14 cellular contexts compared by ENCODE assay signal in genomic region chr16:31706318-31706717, GRCh38.
DNase-seq lines count a peak whose midpoint lies in the region; ATAC-seq and TF ChIP-seq lines count a peak whose summit lies in the region.
"Had no signal": no experiment of that assay in that cellular context is flagged by ENCODE, and none has a peak within 500 bp of the region (broad histone marks: within the 10 kb centered on the region; RNA-seq: fewer than 3 reads in every experiment).

No MANE protein-coding gene starts in this region.

- peaks cover 62% of the 10 kb centered on the region for H3K36me3 Mint-ChIP-seq in activated CD8-positive, alpha-beta T cell treated with anti-CD3 and anti-CD28 coated beads for 36 hours (ENCODE audit: low read depth)
- peaks cover 68% of the 10 kb centered on the region for H3K36me3 Mint-ChIP-seq in activated CD8-positive, alpha-beta T cell treated with anti-CD3 and anti-CD28 coated beads, Interleukin-2, amount 10 ng/mL, durations not matched to agents 7 days and 5 days (ENCODE audit: low read depth)

- H3K14ac ChIP-seq in neuronal stem cell (ENCODE audit: low read length): no peak overlapping the region

- no peak overlapping the region for H3K4ac ChIP-seq in neuronal stem cell (ENCODE audit: low read length)

- H3K27ac Mint-ChIP-seq in activated CD8-positive, alpha-beta T cell treated with anti-CD3 and anti-CD28 coated beads for 36 hours: peak overlapping the region; percentile 25
- H3K27ac Mint-ChIP-seq in activated CD8-positive, alpha-beta T cell treated with anti-CD3 and anti-CD28 coated beads, Interleukin-2, amount 10 ng/mL, durations not matched to agents 7 days and 5 days: no peak overlapping the region
- H3K27ac Mint-ChIP-seq in stimulated activated naive CD8-positive, alpha-beta T cell treated with anti-CD3 and anti-CD28 coated beads, Interleukin-15, amount 100 ng/mL, for 72 hours: peak overlapping the region in 1 of 2 donors; percentile 86
- H3K27ac Mint-ChIP-seq: CD4-positive, CD25-positive, alpha-beta regulatory T cell; H9 had no signal

- H3K27ac ChIP-seq in neuronal stem cell (replicated peaks; ENCODE audit: low read length): no peak overlapping the region
- H3K27ac ChIP-seq: BLaER1 treated with 17β-estradiol and CSF1 and Interleukin-3, amounts not matched to agents 10 nM and 100 nM had no signal

- peaks cover 0 to 3% of the 10 kb centered on the region in 2 donors for H3K4me1 ChIP-seq in neuronal stem cell (ENCODE audit: control insufficient read depth in 2 of 2, insufficient read depth in 1 of 2, low read depth in 1 of 2, low read length in 2 of 2)

- peaks cover 32% of the 10 kb centered on the region for H3K4me1 Mint-ChIP-seq in activated CD8-positive, alpha-beta T cell treated with anti-CD3 and anti-CD28 coated beads for 36 hours (ENCODE audit: low read depth)
- peaks cover 42% of the 10 kb centered on the region for H3K4me1 Mint-ChIP-seq in activated CD8-positive, alpha-beta T cell treated with anti-CD3 and anti-CD28 coated beads, Interleukin-2, amount 10 ng/mL, durations not matched to agents 7 days and 5 days (ENCODE audit: low read depth)
- peaks cover 88% of the 10 kb centered on the region for H3K4me1 Mint-ChIP-seq in stimulated activated naive CD8-positive, alpha-beta T cell treated with anti-CD3 and anti-CD28 coated beads, Interleukin-15, amount 100 ng/mL, for 72 hours

- H3K9me3 ChIP-seq in neuronal stem cell (replicated peaks in 1 of 2; ENCODE audit: control insufficient read depth in 2 of 2, insufficient read depth in 1 of 2, low read depth in 1 of 2, low read length in 2 of 2): no peaks in the 10 kb centered on the region
- H3K9me3 ChIP-seq: BLaER1 treated with 17β-estradiol and CSF1 and Interleukin-3, amounts not matched to agents 10 nM and 100 nM had no signal

- no peak for DNase-seq in activated CD8-positive, alpha-beta T cell treated with anti-CD3 and anti-CD28 coated beads for 36 hours
- DNase-seq in activated CD8-positive, alpha-beta T cell treated with anti-CD3 and anti-CD28 coated beads, Interleukin-2, amount 10 ng/mL, durations not matched to agents 7 days and 5 days: no peak
- peak; percentile 1 for DNase-seq in AG20443 (ENCODE audit: low spot score)
- peak; percentile 1 for DNase-seq in RPMI8226
- DNase-seq in neuronal stem cell (ENCODE audit: low spot score): no peak
- DNase-seq in stimulated activated naive CD8-positive, alpha-beta T cell treated with anti-CD3 and anti-CD28 coated beads, Interleukin-15, amount 100 ng/mL, for 72 hours: no peak
- no peak for DNase-seq in GM19240 (ENCODE audit: insufficient read length, low spot score)
- DNase-seq: 8988T; Calu3; CD4-positive, CD25-positive, alpha-beta regulatory T cell; DMS 273 treated with DMSO at 0.1 percent for 48 hours; GOT3; H9 had no signal

- H2AFZ ChIP-seq in neuronal stem cell (ENCODE audit: low read length): no peak overlapping the region

- H3K27me3 Mint-ChIP-seq in activated CD8-positive, alpha-beta T cell treated with anti-CD3 and anti-CD28 coated beads for 36 hours: no peaks in the 10 kb centered on the region
- H3K27me3 Mint-ChIP-seq in activated CD8-positive, alpha-beta T cell treated with anti-CD3 and anti-CD28 coated beads, Interleukin-2, amount 10 ng/mL, durations not matched to agents 7 days and 5 days (ENCODE audit: low read depth): no peaks in the 10 kb centered on the region
- no peaks in the 10 kb centered on the region for H3K27me3 Mint-ChIP-seq in stimulated activated naive CD8-positive, alpha-beta T cell treated with anti-CD3 and anti-CD28 coated beads, Interleukin-15, amount 100 ng/mL, for 72 hours
- H3K27me3 Mint-ChIP-seq: CD4-positive, CD25-positive, alpha-beta regulatory T cell had no signal

- no peak overlapping the region for H3K18ac ChIP-seq in neuronal stem cell (ENCODE audit: low read length)

- TF ChIP-seq CTCF in activated CD8-positive, alpha-beta T cell treated with anti-CD3 and anti-CD28 coated beads for 36 hours (IDR thresholded peaks at IDR 0.05): no peak

- no peak overlapping the region for H2AK5ac ChIP-seq in neuronal stem cell (ENCODE audit: low read depth, low read length)

- WGBS in neuronal stem cell (ENCODE audit: extremely low coverage in 2 of 2, insufficient read length in 2 of 2, insufficient replicate concordance in 1 of 2), 2 donors: no CpG with 5 or more reads among the region's 9 CpGs

- H3K4me3 ChIP-seq in neuronal stem cell (ENCODE audit: low read length in 2 of 2): peak overlapping the region in 1 of 2 donors; percentile 29
- H3K4me3 ChIP-seq: BLaER1 treated with 17β-estradiol and CSF1 and Interleukin-3, amounts not matched to agents 10 nM and 100 nM had no signal

- CTCF ChIA-PET in activated CD8-positive, alpha-beta T cell treated with anti-CD3 and anti-CD28 coated beads for 36 hours (lab: Charles Lee): no interaction called here
- CTCF ChIA-PET in activated CD8-positive, alpha-beta T cell treated with anti-CD3 and anti-CD28 coated beads, Interleukin-2, amount 10 ng/mL, durations not matched to agents 7 days and 5 days (lab: Charles Lee): no interaction called here

- no peak for ATAC-seq in activated CD8-positive, alpha-beta T cell treated with anti-CD3 and anti-CD28 coated beads for 36 hours
- no peak for ATAC-seq in activated CD8-positive, alpha-beta T cell treated with anti-CD3 and anti-CD28 coated beads, Interleukin-2, amount 10 ng/mL, durations not matched to agents 7 days and 5 days
- ATAC-seq in stimulated activated naive CD8-positive, alpha-beta T cell treated with anti-CD3 and anti-CD28 coated beads, Interleukin-15, amount 100 ng/mL, for 72 hours: no peak

- no peak overlapping the region for H2BK15ac ChIP-seq in neuronal stem cell (ENCODE audit: low read length)

- no peaks in the 10 kb centered on the region for H3K27me3 ChIP-seq in neuronal stem cell (ENCODE audit: control insufficient read depth in 3 of 3, insufficient read depth in 3 of 3, low read depth in 1 of 3, low read length in 3 of 3)
- H3K27me3 ChIP-seq: BLaER1 treated with 17β-estradiol and CSF1 and Interleukin-3, amounts not matched to agents 10 nM and 100 nM had no signal

- no peak overlapping the region for H2BK120ac ChIP-seq in neuronal stem cell (ENCODE audit: low read depth, low read length)

- peak overlapping the region; percentile 63 for H2BK5ac ChIP-seq in neuronal stem cell (ENCODE audit: low read length)

- no peak overlapping the region for H3K4me3 Mint-ChIP-seq in activated CD8-positive, alpha-beta T cell treated with anti-CD3 and anti-CD28 coated beads for 36 hours
- no peak overlapping the region for H3K4me3 Mint-ChIP-seq in activated CD8-positive, alpha-beta T cell treated with anti-CD3 and anti-CD28 coated beads, Interleukin-2, amount 10 ng/mL, durations not matched to agents 7 days and 5 days
- H3K4me3 Mint-ChIP-seq in stimulated activated naive CD8-positive, alpha-beta T cell treated with anti-CD3 and anti-CD28 coated beads, Interleukin-15, amount 100 ng/mL, for 72 hours: no peak overlapping the region
- H3K4me3 Mint-ChIP-seq: CD4-positive, CD25-positive, alpha-beta regulatory T cell; H9 had no signal

- H3K9ac ChIP-seq in neuronal stem cell (ENCODE audit: low read depth, low read length, poor library complexity): peak overlapping the region; percentile 30
- H3K9ac ChIP-seq: BLaER1 treated with 17β-estradiol and CSF1 and Interleukin-3, amounts not matched to agents 10 nM and 100 nM had no signal

- H3K4me2 ChIP-seq in neuronal stem cell (ENCODE audit: insufficient read depth, low read length, poor library complexity, severe bottlenecking): no peak overlapping the region
- H3K4me2 ChIP-seq: BLaER1 treated with 17β-estradiol and CSF1 and Interleukin-3, amounts not matched to agents 10 nM and 100 nM had no signal

- intact Hi-C loops in activated CD8-positive, alpha-beta T cell treated with anti-CD3 and anti-CD28 coated beads for 36 hours (cut with micrococcal nuclease): no loop called here

- no peak overlapping the region for H2BK12ac ChIP-seq in neuronal stem cell (ENCODE audit: low read length)

- peaks cover 43 to 71% of the 10 kb centered on the region in 2 donors for H3K36me3 ChIP-seq in neuronal stem cell (replicated peaks in 1 of 2; ENCODE audit: control insufficient read depth in 2 of 2, insufficient read depth in 2 of 2, low read length in 2 of 2)

- H4K8ac ChIP-seq in neuronal stem cell (ENCODE audit: low read depth, low read length): no peak overlapping the region

- no peak overlapping the region for H4K91ac ChIP-seq in neuronal stem cell (ENCODE audit: low read depth, low read length, poor library complexity)

- POLR2A ChIA-PET in activated CD8-positive, alpha-beta T cell treated with anti-CD3 and anti-CD28 coated beads for 36 hours (lab: Charles Lee): interaction anchor here (0.8 kb wide), 1 partner anchor 167 kb away, joined by 5 read pairs; the partner anchor contains the start of gene ZNF267
- POLR2A ChIA-PET in activated CD8-positive, alpha-beta T cell treated with anti-CD3 and anti-CD28 coated beads, Interleukin-2, amount 10 ng/mL, durations not matched to agents 7 days and 5 days (lab: Charles Lee): interaction anchor here (6.8 kb wide), 1 partner anchor 7 kb away, joined by 80 read pairs; a partner anchor contains a TSS

- peaks cover 1% of the 10 kb centered on the region for H3K9me3 Mint-ChIP-seq in activated CD8-positive, alpha-beta T cell treated with anti-CD3 and anti-CD28 coated beads for 36 hours
- no peaks in the 10 kb centered on the region for H3K9me3 Mint-ChIP-seq in activated CD8-positive, alpha-beta T cell treated with anti-CD3 and anti-CD28 coated beads, Interleukin-2, amount 10 ng/mL, durations not matched to agents 7 days and 5 days (ENCODE audit: insufficient read depth)
- no peaks in the 10 kb centered on the region for H3K9me3 Mint-ChIP-seq in stimulated activated naive CD8-positive, alpha-beta T cell treated with anti-CD3 and anti-CD28 coated beads, Interleukin-15, amount 100 ng/mL, for 72 hours
- H3K9me3 Mint-ChIP-seq: CD4-positive, CD25-positive, alpha-beta regulatory T cell; H9 had no signal

- H3K23ac ChIP-seq in neuronal stem cell (ENCODE audit: low read depth, low read length, poor library complexity): no peak overlapping the region

- H3K79me1 ChIP-seq in neuronal stem cell (ENCODE audit: low read depth, low read length): peaks cover 8% of the 10 kb centered on the region

Comparison
In these comparisons a context has a peak if more than half of its experiments do, and no peak if none do; other contexts are left out.
1. DNase-seq: peak in AG20443 (single experiment) and RPMI8226 (single experiment); none in activated CD8-positive, alpha-beta T cell treated with anti-CD3 and anti-CD28 coated beads for 36 hours (single experiment), activated CD8-positive, alpha-beta T cell treated with anti-CD3 and anti-CD28 coated beads, Interleukin-2, amount 10 ng/mL, durations not matched to agents 7 days and 5 days (single experiment), neuronal stem cell (single experiment), stimulated activated naive CD8-positive, alpha-beta T cell treated with anti-CD3 and anti-CD28 coated beads, Interleukin-15, amount 100 ng/mL, for 72 hours (0 of 2) and GM19240 (single experiment).